Comparison of ENCODE assay signal across 28 cellular contexts in the genomic region with DNA sequence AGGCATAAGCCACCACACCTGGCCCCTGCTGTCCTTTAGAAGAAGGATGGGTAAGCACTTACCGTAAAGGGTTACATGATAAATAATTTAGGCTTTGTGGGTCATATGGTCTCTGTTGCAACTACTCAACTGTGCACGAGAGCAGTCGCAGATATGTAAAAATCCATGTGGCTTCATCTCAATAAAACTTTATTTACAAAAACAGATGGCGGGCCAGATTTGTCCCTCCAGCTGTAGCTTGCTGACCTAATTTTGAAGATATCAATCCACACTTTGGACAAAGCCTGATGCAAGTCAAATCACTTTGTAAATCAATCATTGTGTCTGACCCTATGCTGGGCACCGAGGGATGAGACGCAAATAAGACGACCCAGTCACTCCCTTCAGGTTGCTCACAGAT. TPM values are rescaled to one million over a fixed set of nuclear protein-coding genes. Genes with fewer than 3 reads are reported as not detected.
"Had no signal": no experiment of that assay in that cellular context is flagged by ENCODE, and none has a peak within 500 bp of the region (broad histone marks: within the 10 kb centered on the region; RNA-seq: fewer than 3 reads in every experiment).

No MANE protein-coding gene starts in this region.

- H3K27me3 ChIP-seq: hepatocyte, ovary, tibial nerve, uterus had no signal

- H3K9me3 Mint-ChIP-seq: naive thymus-derived CD4-positive, alpha-beta T cell; natural killer cell treated with Interleukin-12 subunit alpha and Interleukin-12 subunit beta and Interleukin-15 and Interleukin-18, amount 100 ng/mL, for 72 hours; stimulated activated memory B cell treated with anti-CD40 and anti-IgM and Interleukin-4, amounts not matched to agents 10 μg/mL and 1 μg/mL and 100 μg/mL, for 72 hours; stimulated activated naive CD8-positive, alpha-beta T cell treated with anti-CD3 and anti-CD28 coated beads, Interleukin-15, amount 100 ng/mL, for 72 hours; type B pancreatic cell had no signal

- H3K27ac ChIP-seq: hepatocyte, ovary, sigmoid colon, spleen, tibial nerve, uterus had no signal

- H3K4me2 ChIP-seq: hepatocyte had no signal

- H3K4me1 Mint-ChIP-seq: naive thymus-derived CD4-positive, alpha-beta T cell; stimulated activated naive CD8-positive, alpha-beta T cell treated with anti-CD3 and anti-CD28 coated beads, Interleukin-15, amount 100 ng/mL, for 72 hours had no signal

- H3K36me3 ChIP-seq: left ventricle myocardium inferior, ovary, sigmoid colon, spleen, tibial nerve, uterus had no signal

- H3K9me3 ChIP-seq: left ventricle myocardium inferior, mucosa of descending colon, ovary, sigmoid colon, spleen, tibial nerve, uterus had no signal

- H3K36me3 Mint-ChIP-seq: naive thymus-derived CD4-positive, alpha-beta T cell; natural killer cell treated with Interleukin-12 subunit alpha and Interleukin-12 subunit beta and Interleukin-15 and Interleukin-18, amount 100 ng/mL, for 72 hours; stimulated activated memory B cell treated with anti-CD40 and anti-IgM and Interleukin-4, amounts not matched to agents 10 μg/mL and 1 μg/mL and 100 μg/mL, for 72 hours; type B pancreatic cell had no signal

- ATAC-seq: mucosa of descending colon; naive thymus-derived CD4-positive, alpha-beta T cell; natural killer cell treated with Interleukin-12 subunit alpha and Interleukin-12 subunit beta and Interleukin-15 and Interleukin-18, amount 100 ng/mL, for 72 hours; stimulated activated memory B cell treated with anti-CD40 and anti-IgM and Interleukin-4, amounts not matched to agents 10 μg/mL and 1 μg/mL and 100 μg/mL, for 72 hours; stimulated activated naive CD8-positive, alpha-beta T cell treated with anti-CD3 and anti-CD28 coated beads, Interleukin-15, amount 100 ng/mL, for 72 hours had no signal

- H3K4me3 ChIP-seq: hepatocyte, left ventricle myocardium inferior, lung, mucosa of descending colon, ovary, sigmoid colon, spleen, tibial nerve, uterus had no signal

- H3K4me1 ChIP-seq: sigmoid colon, spleen, tibial nerve, uterus had no signal

- H3K27me3 Mint-ChIP-seq: stimulated activated naive CD8-positive, alpha-beta T cell treated with anti-CD3 and anti-CD28 coated beads, Interleukin-15, amount 100 ng/mL, for 72 hours had no signal

- H3K27ac Mint-ChIP-seq: natural killer cell treated with Interleukin-12 subunit alpha and Interleukin-12 subunit beta and Interleukin-15 and Interleukin-18, amount 100 ng/mL, for 72 hours; progenitor cell of endocrine pancreas; stimulated activated memory B cell treated with anti-CD40 and anti-IgM and Interleukin-4, amounts not matched to agents 10 μg/mL and 1 μg/mL and 100 μg/mL, for 72 hours; stimulated activated naive CD8-positive, alpha-beta T cell treated with anti-CD3 and anti-CD28 coated beads, Interleukin-15, amount 100 ng/mL, for 72 hours; type B pancreatic cell had no signal

- H3K79me2 ChIP-seq: hepatocyte had no signal

- DNase-seq: islet precursor cell; left ventricle myocardium inferior; midbrain; mucosa of descending colon; naive thymus-derived CD4-positive, alpha-beta T cell; ovary; sigmoid colon; small intestine; spleen; stimulated activated CD4-positive, alpha-beta T cell treated with anti-CD3 and anti-CD28 coated beads, Interleukin-4, amount 100 ng/mL, for 24 hours; stimulated activated CD8-positive, alpha-beta memory T cell treated with anti-CD3 and anti-CD28 coated beads, Interleukin-4, amount 100 ng/mL, for 48 hours; stimulated activated naive CD4-positive, alpha-beta T cell treated with Interleukin-2 at 50 U/mL for 16 hours; stimulated activated naive CD8-positive, alpha-beta T cell treated with anti-CD3 and anti-CD28 coated beads, Interleukin-15, amount 100 ng/mL, for 72 hours; substantia nigra; uterus had no signal

- FAIRE-seq: small intestine had no signal

- H2AFZ ChIP-seq: hepatocyte had no signal

- H3K4me3 Mint-ChIP-seq: naive thymus-derived CD4-positive, alpha-beta T cell; natural killer cell treated with Interleukin-12 subunit alpha and Interleukin-12 subunit beta and Interleukin-15 and Interleukin-18, amount 100 ng/mL, for 72 hours; stimulated activated memory B cell treated with anti-CD40 and anti-IgM and Interleukin-4, amounts not matched to agents 10 μg/mL and 1 μg/mL and 100 μg/mL, for 72 hours; stimulated activated naive CD8-positive, alpha-beta T cell treated with anti-CD3 and anti-CD28 coated beads, Interleukin-15, amount 100 ng/mL, for 72 hours; type B pancreatic cell had no signal

RNA-seq across cellular contexts. Expression of a gene that starts 12.1 kb away (rescaled TPM):
- total RNA-seq: hepatocyte; left ventricle myocardium inferior; myocyte; naive thymus-derived CD4-positive, alpha-beta T cell; omental fat pad; pulmonary artery endothelial cell; right cardiac atrium; temporal lobe; tibial nerve had no signal
- polyA plus RNA-seq: hepatocyte, neural cell had no signal
